In genomic region chr3:129314757-129315385, GRCh38 we compare ENCODE assay signal across 8 cellular contexts. TPM values are rescaled to one million over a fixed set of nuclear protein-coding genes. Genes with fewer than 3 reads are reported as not detected.
DNase-seq lines count a peak whose midpoint lies in the region; ATAC-seq and TF ChIP-seq lines count a peak whose summit lies in the region.

No MANE protein-coding gene starts in this region.

- peaks cover 11% of the 10 kb centered on the region; the same call in 1 of the 2 replicates for H3K36me3 ChIP-seq in DOHH2 (ENCODE audit: control insufficient read depth, low read length)

- H3K27me3 Mint-ChIP-seq in activated CD4-positive, alpha-beta T cell treated with anti-CD3 and anti-CD28 coated beads, Interleukin-2, amount 10 ng/mL, durations not matched to agents 7 days and 5 days, result no peaks in the 10 kb centered on the region

- H3K9me3 Mint-ChIP-seq in activated CD4-positive, alpha-beta T cell treated with anti-CD3 and anti-CD28 coated beads, Interleukin-2, amount 10 ng/mL, durations not matched to agents 7 days and 5 days, result no peaks in the 10 kb centered on the region

- no peaks in the 10 kb centered on the region for H3K9me2 ChIP-seq in DOHH2 (replicated peaks; ENCODE audit: control insufficient read depth, low read length)

- ATAC-seq in HG03108 (IDR thresholded peaks at IDR 0.05; ENCODE audit: unreplicated experiment) (peak; percentile 29), HG02678 (IDR thresholded peaks at IDR 0.05; ENCODE audit: unreplicated experiment) (no peak)

- peak overlapping the region; percentile 83 for H3K4me3 Mint-ChIP-seq in activated CD4-positive, alpha-beta T cell treated with anti-CD3 and anti-CD28 coated beads, Interleukin-2, amount 10 ng/mL, durations not matched to agents 7 days and 5 days

- peak overlapping the region; percentile 81 for H3K4me2 ChIP-seq in DOHH2 (ENCODE audit: low read length)

- POLR2A ChIA-PET in activated CD4-positive, alpha-beta T cell treated with anti-CD3 and anti-CD28 coated beads, Interleukin-2, amount 10 ng/mL, durations not matched to agents 7 days and 5 days (lab: Charles Lee), result no interaction called here

- DNase-seq in NCI-H345 treated with DMSO at 0.1 percent for 48 hours (lab: John Stamatoyannopoulos, UW; ENCODE audit: unreplicated experiment) (peak; percentile 46), dorsolateral prefrontal cortex (peak; percentile 73 to 92 (median 86)), left kidney (ENCODE audit: low read depth, low spot score) (peak; percentile 98)
- DNase-seq in activated CD4-positive, alpha-beta T cell treated with anti-CD3 and anti-CD28 coated beads, Interleukin-2, amount 10 ng/mL, durations not matched to agents 7 days and 5 days, result peak; percentile 71
- peak; percentile 42 to 50 for DNase-seq in stimulated activated CD4-positive, alpha-beta T cell treated with anti-CD3 and anti-CD28 coated beads, Interleukin-15, amount 100 ng/mL, for 48 hours (ENCODE audit: low read depth in 2 of 2)

- peaks cover 11% of the 10 kb centered on the region for H3K36me3 Mint-ChIP-seq in activated CD4-positive, alpha-beta T cell treated with anti-CD3 and anti-CD28 coated beads, Interleukin-2, amount 10 ng/mL, durations not matched to agents 7 days and 5 days (ENCODE audit: low read depth)

- peak overlapping the region; percentile 80 for H3K4me3 ChIP-seq in DOHH2 (ENCODE audit: low read length)
- peak overlapping the region; percentile 64 to 99 (median 92) for H3K4me3 ChIP-seq in dorsolateral prefrontal cortex

- H3K27ac ChIP-seq in DOHH2 (ENCODE audit: low read depth, low read length), result peak overlapping the region; percentile 44
- peak overlapping the region; percentile 55 to 99 (median 95) for H3K27ac ChIP-seq in dorsolateral prefrontal cortex

- TF ChIP-seq CTCF in DOHH2 (IDR thresholded peaks at IDR 0.05; ENCODE audit: low read depth, low read length, poor library complexity, severe bottlenecking) (peak; percentile 38), dorsolateral prefrontal cortex (IDR thresholded peaks at IDR 0.05 in 54 of 56, conservative IDR thresholded peaks at IDR 0.05 in 2 of 56; ENCODE audit: low read depth in 1 of 56, partially characterized antibody in 56 of 56) (peak in 49 of 56 donors; percentile 14 to 72 (median 40))

- H3K4me1 Mint-ChIP-seq in activated CD4-positive, alpha-beta T cell treated with anti-CD3 and anti-CD28 coated beads, Interleukin-2, amount 10 ng/mL, durations not matched to agents 7 days and 5 days, result peaks cover 38% of the 10 kb centered on the region

- H3K27me3 ChIP-seq in DOHH2 (ENCODE audit: control insufficient read depth, low read length) (no peaks in the 10 kb centered on the region), dorsolateral prefrontal cortex (no peaks in the 10 kb centered on the region)

- peaks cover 17% of the 10 kb centered on the region for H3K79me2 ChIP-seq in DOHH2 (ENCODE audit: control insufficient read depth, low read length)

- peaks cover 14% of the 10 kb centered on the region for H4K20me1 ChIP-seq in DOHH2 (ENCODE audit: control insufficient read depth, insufficient read depth, low read depth, low read length)

- intact Hi-C loops in dorsolateral prefrontal cortex (cut with DNase I), result loop anchor here (2.0 to 10.0 kb wide), 4 partner anchors 36 to 343 kb away; partner anchors contain the start of genes CNBP (in 2 of the 2) and HMCES (in 1 of the 2)

- H3K4me1 ChIP-seq in DOHH2 (ENCODE audit: control insufficient read depth, low read length), result peaks cover 30% of the 10 kb centered on the region

- peak overlapping the region; percentile 79 for H3K27ac Mint-ChIP-seq in activated CD4-positive, alpha-beta T cell treated with anti-CD3 and anti-CD28 coated beads, Interleukin-2, amount 10 ng/mL, durations not matched to agents 7 days and 5 days

- CTCF ChIA-PET in activated CD4-positive, alpha-beta T cell treated with anti-CD3 and anti-CD28 coated beads, Interleukin-2, amount 10 ng/mL, durations not matched to agents 7 days and 5 days (lab: Charles Lee), result interaction anchor here (0.9 kb wide), 1 partner anchor 263 kb away, joined by 3 read pairs; no protein-coding TSS in a partner anchor

- no peaks in the 10 kb centered on the region for H3K9me3 ChIP-seq in DOHH2 (ENCODE audit: control insufficient read depth, insufficient read depth, low read length)

- H3F3A ChIP-seq in DOHH2 (ENCODE audit: control insufficient read depth, insufficient read depth), result peaks cover 16% of the 10 kb centered on the region

RNA-seq across cellular contexts. Expression of gene HMCES, which starts 36.2 kb away (rescaled TPM):
- total RNA-seq in activated CD4-positive, alpha-beta T cell treated with anti-CD3 and anti-CD28 coated beads, Interleukin-2, amount 10 ng/mL, durations not matched to agents 7 days and 5 days, result 10 to 100 TPM; 45.5 to 51.2 TPM
- 10 to 100 TPM; 31.9 to 85.5 (median 48.3) TPM for total RNA-seq in dorsolateral prefrontal cortex

Comparison
In these comparisons a context has a peak if more than half of its experiments do, and no peak if none do; other contexts are left out.
1. DNase-seq: peak in every context shown above with its lines; median percentile 98 in left kidney; 86 in dorsolateral prefrontal cortex; 71 in activated CD4-positive, alpha-beta T cell treated with anti-CD3 and anti-CD28 coated beads, Interleukin-2, amount 10 ng/mL, durations not matched to agents 7 days and 5 days; 46 in NCI-H345 treated with DMSO at 0.1 percent for 48 hours; 46 in stimulated activated CD4-positive, alpha-beta T cell treated with anti-CD3 and anti-CD28 coated beads, Interleukin-15, amount 100 ng/mL, for 48 hours.